8 cellular contexts compared by ENCODE assay signal in genomic region chrX:24647257-24648058, GRCh38. TPM values are rescaled to one million over a fixed set of nuclear protein-coding genes. Genes with fewer than 3 reads are reported as not detected.
DNase-seq lines count a peak whose midpoint lies in the region; ATAC-seq and TF ChIP-seq lines count a peak whose summit lies in the region.

Gene PCYT1B, minus strand, starts transcription at chrX:24647347. Its CDS starts 242 bp downstream, at chrX:24647105.

- DNase-seq in NCI-H82 treated with DMSO at 0.1 percent for 48 hours (lab: John Stamatoyannopoulos, UW; ENCODE audit: unreplicated experiment): peak; percentile 65
- DNase-seq in activated T-cell treated with anti-CD3 and anti-CD28 coated beads, Interleukin-2, amount 50 U/mL, for 48 hours: peak; percentile 69 to 71
- DNase-seq in erythroblast (lab: John Stamatoyannopoulos, UW): peak; percentile 86 to 90
- DNase-seq in myocyte (ENCODE audit: low read depth): peak; percentile 61
- DNase-seq in stimulated activated CD8-positive, alpha-beta memory T cell treated with anti-CD3 and anti-CD28 coated beads, Interleukin-4, amount 100 ng/mL, for 4 hours (ENCODE audit: low read depth in 2 of 2, low spot score in 1 of 2): peak; percentile 13 to 14
- DNase-seq in NCI-H446 treated with DMSO at 0.1 percent for 48 hours (lab: John Stamatoyannopoulos, UW): no peak

- ATAC-seq in GM18520 (IDR thresholded peaks at IDR 0.05; ENCODE audit: unreplicated experiment) (peak; percentile 92), HG03442 (IDR thresholded peaks at IDR 0.05; ENCODE audit: unreplicated experiment) (peak; percentile 83)

- TF ChIP-seq POLR2A in erythroblast (IDR thresholded peaks at IDR 0.05; ENCODE audit: low read length): peak; percentile 83

RNA-seq across cellular contexts. Expression of gene PCYT1B, which starts in this region (rescaled TPM):
- 0.08 and 0.21 TPM in 2 replicates for total RNA-seq in myocyte
- 0.08 TPM for polyA plus RNA-seq in myocyte (2012)

Comparison
In these comparisons a context has a peak if more than half of its experiments do, and no peak if none do; other contexts are left out.
1. Peak in DNase-seq in myocyte; RNA of the gene not detected or under 1 TPM.